15 cellular contexts compared by ENCODE assay signal in genomic region chr7:123712619-123713018, GRCh38. TPM values are rescaled to one million over a fixed set of nuclear protein-coding genes. Genes with fewer than 3 reads are reported as not detected.
DNase-seq lines count a peak whose midpoint lies in the region; ATAC-seq lines count a peak whose summit lies in the region.
"Had no signal": no experiment of that assay in that cellular context is flagged by ENCODE, and none has a peak within 500 bp of the region (broad histone marks: within the 10 kb centered on the region; RNA-seq: fewer than 3 reads in every experiment).

No MANE protein-coding gene starts in this region.

- peak overlapping the region in 5 of 8 donors; percentile 0 to 68 (median 29) for H3K4me3 Mint-ChIP-seq in CD4-positive, alpha-beta memory T cell

- H3K4me1 ChIP-seq in CD4-positive, alpha-beta memory T cell (ENCODE audit: insufficient read depth, low read length) = peaks cover 37% of the 10 kb centered on the region
- peaks cover 42% of the 10 kb centered on the region for H3K4me1 ChIP-seq in SJSA1 (replicated peaks)

- DNase-seq in CD4-positive, alpha-beta memory T cell = no peak
- DNase-seq in SJSA1 (ENCODE audit: low read depth in 1 of 2, low spot score in 2 of 2) = peak in 1 of 2 experiments; percentile 28
- DNase-seq in glomerular visceral epithelial cell (ENCODE audit: extremely low spot score) = peak; percentile 44
- DNase-seq in pons (ENCODE audit: low spot score) = no peak
- no peak for DNase-seq in stimulated activated CD8-positive, alpha-beta memory T cell treated with anti-CD3 and anti-CD28 coated beads, Interleukin-4, amount 100 ng/mL, for 48 hours
- DNase-seq in NCI-H1092 (lab: John Stamatoyannopoulos, UW) = no peak
- DNase-seq: activated effector memory CD4-positive, alpha-beta T cell treated with Interleukin-2 at 50 U/mL for 16 hours; T-helper 9 cell had no signal

- no peaks in the 10 kb centered on the region for H3K9me3 Mint-ChIP-seq in CD4-positive, alpha-beta memory T cell
- H3K9me3 Mint-ChIP-seq: IgD-negative memory B cell had no signal

- peaks cover 40 to 62% (median 53%) of the 10 kb centered on the region in 4 donors for H3K4me1 Mint-ChIP-seq in CD4-positive, alpha-beta memory T cell

- H3K4me3 ChIP-seq in CD4-positive, alpha-beta memory T cell (ENCODE audit: low read length in 2 of 2) = no peak overlapping the region
- H3K4me3 ChIP-seq in SJSA1 = no peak overlapping the region
- H3K4me3 ChIP-seq: vagina had no signal

- H3K36me3 Mint-ChIP-seq in CD4-positive, alpha-beta memory T cell = peaks cover 14 to 16% of the 10 kb centered on the region in 2 donors

- peak overlapping the region in 3 of 7 donors; percentile 1 to 41 (median 3) for H3K27ac Mint-ChIP-seq in CD4-positive, alpha-beta memory T cell
- H3K27ac Mint-ChIP-seq: IgD-negative memory B cell had no signal

- ATAC-seq in GM21717 (IDR thresholded peaks at IDR 0.05; ENCODE audit: unreplicated experiment) (peak; percentile 45), GM18511 (IDR thresholded peaks at IDR 0.05; ENCODE audit: unreplicated experiment) (no peak)

- H3K27ac ChIP-seq in CD4-positive, alpha-beta memory T cell (ENCODE audit: low read depth, low read length) = no peak overlapping the region
- H3K27ac ChIP-seq in SJSA1 = peak overlapping the region; percentile 15
- H3K27ac ChIP-seq: vagina had no signal

- no peaks in the 10 kb centered on the region for H3K9me3 ChIP-seq in CD4-positive, alpha-beta memory T cell (ENCODE audit: control insufficient read depth in 1 of 2, low read length in 2 of 2)
- H3K9me3 ChIP-seq in SJSA1 (replicated peaks) = no peaks in the 10 kb centered on the region
- H3K9me3 ChIP-seq: vagina had no signal

- H3K27me3 Mint-ChIP-seq in CD4-positive, alpha-beta memory T cell = no peaks in the 10 kb centered on the region
- H3K27me3 Mint-ChIP-seq: IgD-negative memory B cell had no signal

- H3K27me3 ChIP-seq in CD4-positive, alpha-beta memory T cell (ENCODE audit: insufficient read depth, low read length) = no peaks in the 10 kb centered on the region
- no peaks in the 10 kb centered on the region for H3K27me3 ChIP-seq in SJSA1 (replicated peaks)
- H3K27me3 ChIP-seq: vagina had no signal

- CTCF ChIA-PET in CD4-positive, alpha-beta memory T cell (lab: Charles Lee; ENCODE audit: partially characterized antibody) = no interaction called here

- peaks cover 2% of the 10 kb centered on the region for H3K36me3 ChIP-seq in CD4-positive, alpha-beta memory T cell (ENCODE audit: insufficient read depth, low read length)
- peaks cover 11% of the 10 kb centered on the region for H3K36me3 ChIP-seq in SJSA1

- intact Hi-C loops in CD4-positive, alpha-beta memory T cell (cut with micrococcal nuclease) = loop anchor here (5.0 kb wide), 1 partner anchor 35 kb away; the partner anchor contains the start of gene WASL

- POLR2A ChIA-PET in CD4-positive, alpha-beta memory T cell (lab: Charles Lee; ENCODE audit: partially characterized antibody) = no interaction called here

RNA-seq across cellular contexts. Expression of gene WASL, which starts 36.2 kb away (rescaled TPM):
- total RNA-seq in CD4-positive, alpha-beta memory T cell = 10 to 100 TPM; 12.7 to 13.5 TPM
- 1 to 10 TPM; 1.9 to 2.9 TPM for polyA plus RNA-seq in CD4-positive, alpha-beta memory T cell
- 6.4 and 10.7 TPM in 2 replicates for total RNA-seq in SJSA1 (2014; rRNA removed; shearing (Covaris generic))

RNA-seq across cellular contexts. Expression of gene LMOD2, which starts 57.0 kb away (rescaled TPM):
- total RNA-seq in CD4-positive, alpha-beta memory T cell = not detected
- polyA plus RNA-seq in CD4-positive, alpha-beta memory T cell = under 1 TPM in 1 of 2 donors, not detected in 1; 0.17 TPM
- not detected in 2 replicates for total RNA-seq in SJSA1 (2014; rRNA removed; shearing (Covaris generic))
- total RNA-seq: NCI-H460, omental fat pad, vagina had no signal
- polyA plus RNA-seq: IgD-negative memory B cell, keratinocyte had no signal
